Comparison of ENCODE assay signal across 17 cellular contexts in the genomic region with DNA sequence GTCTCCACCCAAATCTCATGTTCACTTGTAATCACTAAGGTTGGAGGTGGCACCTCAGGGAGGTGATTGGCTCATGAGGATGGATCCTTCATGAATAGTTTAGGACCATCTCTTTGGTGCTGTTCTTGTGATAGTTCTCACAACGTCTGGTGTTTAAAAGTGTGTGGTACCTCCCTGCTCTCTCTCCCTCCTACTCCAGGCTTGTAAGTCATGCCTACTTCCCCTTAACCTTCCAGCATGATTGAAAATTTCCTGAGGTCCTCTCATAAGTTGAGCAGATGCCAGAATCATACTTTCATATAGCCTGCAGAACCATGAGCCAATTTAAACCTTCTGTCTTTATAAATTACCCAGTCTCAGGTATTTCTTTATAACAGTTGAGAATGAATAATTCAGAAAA. TPM values are rescaled to one million over a fixed set of nuclear protein-coding genes. Genes with fewer than 3 reads are reported as not detected.
DNase-seq lines count a peak whose midpoint lies in the region; ATAC-seq, FAIRE-seq and TF ChIP-seq lines count a peak whose summit lies in the region.
"Had no signal": no experiment of that assay in that cellular context is flagged by ENCODE, and none has a peak within 500 bp of the region (broad histone marks: within the 10 kb centered on the region; RNA-seq: fewer than 3 reads in every experiment).

No MANE protein-coding gene starts in this region.

- no peaks in the 10 kb centered on the region for H3K27me3 Mint-ChIP-seq in activated T-cell treated with anti-CD3 and anti-CD28 coated beads, Interleukin-2, amount 50 U/mL, for 72 hours (ENCODE audit: low read depth)
- H3K27me3 Mint-ChIP-seq in stimulated activated naive B cell treated with anti-CD40 and anti-IgM and Interleukin-4, amounts not matched to agents 10 μg/mL and 1 μg/mL and 100 μg/mL, for 72 hours: no peaks in the 10 kb centered on the region
- peaks cover 17% of the 10 kb centered on the region for H3K27me3 Mint-ChIP-seq in HFFc6 (ENCODE audit: insufficient read depth)

- H3K9me3 ChIP-seq in OCI-LY3 (ENCODE audit: insufficient read depth, low read length): no peaks in the 10 kb centered on the region
- no peaks in the 10 kb centered on the region for H3K9me3 ChIP-seq in endothelial cell of umbilical vein (replicated peaks; ENCODE audit: control insufficient read depth, insufficient read depth, low read length)

- no peaks in the 10 kb centered on the region for H3K36me3 Mint-ChIP-seq in activated T-cell treated with anti-CD3 and anti-CD28 coated beads, Interleukin-2, amount 50 U/mL, for 72 hours (ENCODE audit: insufficient read depth in 2 of 2)
- peaks cover 0 to 5% of the 10 kb centered on the region in 2 donors for H3K36me3 Mint-ChIP-seq in stimulated activated naive B cell treated with anti-CD40 and anti-IgM and Interleukin-4, amounts not matched to agents 10 μg/mL and 1 μg/mL and 100 μg/mL, for 72 hours
- H3K36me3 Mint-ChIP-seq in HFFc6 (ENCODE audit: low read depth): no peaks in the 10 kb centered on the region
- H3K36me3 Mint-ChIP-seq: CD4-positive, alpha-beta memory T cell had no signal

- dilution Hi-C loops in endothelial cell of umbilical vein (cut with MboI; ENCODE audit: extremely low pct_ligation_motif_present, low sequenced_read_pairs): loop anchor here (10.0 kb wide), 1 partner anchor 164 kb away; no protein-coding TSS in a partner anchor

- H3K9ac ChIP-seq in OCI-LY3 (ENCODE audit: low read length): no peak overlapping the region
- no peak overlapping the region for H3K9ac ChIP-seq in endothelial cell of umbilical vein (replicated peaks; ENCODE audit: extremely low read depth, insufficient read depth, low read length)
- H3K9ac ChIP-seq: GM23248 had no signal

- no peaks in the 10 kb centered on the region for H3K9me3 Mint-ChIP-seq in activated T-cell treated with anti-CD3 and anti-CD28 coated beads, Interleukin-2, amount 50 U/mL, for 72 hours
- no peaks in the 10 kb centered on the region for H3K9me3 Mint-ChIP-seq in stimulated activated naive B cell treated with anti-CD40 and anti-IgM and Interleukin-4, amounts not matched to agents 10 μg/mL and 1 μg/mL and 100 μg/mL, for 72 hours
- no peaks in the 10 kb centered on the region for H3K9me3 Mint-ChIP-seq in HFFc6
- H3K9me3 Mint-ChIP-seq: CD4-positive, alpha-beta memory T cell had no signal

- H3K36me3 ChIP-seq in OCI-LY3 (replicated peaks; ENCODE audit: low read depth, low read length) (no peaks in the 10 kb centered on the region), endothelial cell of umbilical vein (ENCODE audit: control insufficient read depth in 2 of 2, extremely low read depth in 1 of 2, insufficient read depth in 2 of 2, low read length in 2 of 2) (no peaks in the 10 kb centered on the region)

- ATAC-seq in activated T-cell treated with anti-CD3 and anti-CD28 coated beads, Interleukin-2, amount 50 U/mL, for 72 hours (replicated peaks in 1 of 2): no peak
- peak in 1 of 2 donors; percentile 38 for ATAC-seq in stimulated activated naive B cell treated with anti-CD40 and anti-IgM and Interleukin-4, amounts not matched to agents 10 μg/mL and 1 μg/mL and 100 μg/mL, for 72 hours (replicated peaks)
- ATAC-seq: HCT116 had no signal

- H3K4me1 ChIP-seq in OCI-LY3 (ENCODE audit: low read length) (peaks cover 22% of the 10 kb centered on the region), endothelial cell of umbilical vein (ENCODE audit: control insufficient read depth, extremely low read depth, insufficient read depth, low read length) (no peaks in the 10 kb centered on the region)

- CTCF ChIA-PET in endothelial cell of umbilical vein (lab: Charles Lee): no interaction called here

- H3K4me3 ChIP-seq in OCI-LY3 (ENCODE audit: low read length) (peak overlapping the region; percentile 39; the same call in 1 of the 2 replicates), endothelial cell of umbilical vein (replicated peaks in 1 of 3; ENCODE audit: insufficient read depth in 1 of 3, low read depth in 1 of 3, low read length in 3 of 3) (no peak overlapping the region)
- H3K4me3 ChIP-seq: GM12878, GM23248 had no signal

- TF ChIP-seq POLR2A in endothelial cell of umbilical vein (IDR thresholded peaks at IDR 0.05; ENCODE audit: low read depth, low read length): no peak

- no peaks in the 10 kb centered on the region for H3K9me1 ChIP-seq in endothelial cell of umbilical vein (replicated peaks; ENCODE audit: control insufficient read depth, extremely low read depth, insufficient read depth, low read length)

- intact Hi-C loops in endothelial cell of umbilical vein (cut with micrococcal nuclease): no loop called here

- H3K4me2 ChIP-seq in OCI-LY3 (ENCODE audit: low read length) (peak overlapping the region; percentile 77), endothelial cell of umbilical vein (ENCODE audit: insufficient read depth, low read length) (no peak overlapping the region)

- H3K4me1 Mint-ChIP-seq in activated T-cell treated with anti-CD3 and anti-CD28 coated beads, Interleukin-2, amount 50 U/mL, for 72 hours (ENCODE audit: low read depth): peaks cover 11% of the 10 kb centered on the region
- H3K4me1 Mint-ChIP-seq in stimulated activated naive B cell treated with anti-CD40 and anti-IgM and Interleukin-4, amounts not matched to agents 10 μg/mL and 1 μg/mL and 100 μg/mL, for 72 hours: peaks cover 29 to 39% of the 10 kb centered on the region in 2 donors
- H3K4me1 Mint-ChIP-seq in HFFc6 (ENCODE audit: low read depth): no peaks in the 10 kb centered on the region

- H3K79me2 ChIP-seq in OCI-LY3 (ENCODE audit: low read length): no peaks in the 10 kb centered on the region
- no peaks in the 10 kb centered on the region for H3K79me2 ChIP-seq in endothelial cell of umbilical vein (ENCODE audit: control insufficient read depth, insufficient read depth, low read length)

- no TSS peak for BruUV-seq in endothelial cell of umbilical vein (replicated peaks; lab: Mats Ljungman, UMichigan)

- H3K27ac Mint-ChIP-seq in activated T-cell treated with anti-CD3 and anti-CD28 coated beads, Interleukin-2, amount 50 U/mL, for 72 hours: peak overlapping the region; percentile 2
- no peak overlapping the region for H3K27ac Mint-ChIP-seq in stimulated activated naive B cell treated with anti-CD40 and anti-IgM and Interleukin-4, amounts not matched to agents 10 μg/mL and 1 μg/mL and 100 μg/mL, for 72 hours
- H3K27ac Mint-ChIP-seq in HFFc6: no peak overlapping the region

- no peaks in the 10 kb centered on the region for H4K20me1 ChIP-seq in OCI-LY3 (ENCODE audit: insufficient read depth, low read length)
- no peaks in the 10 kb centered on the region for H4K20me1 ChIP-seq in endothelial cell of umbilical vein (replicated peaks; ENCODE audit: control insufficient read depth, extremely low read depth, insufficient read depth, low read length)

- H3K27me3 ChIP-seq in OCI-LY3 (ENCODE audit: low read depth, low read length): no peaks in the 10 kb centered on the region
- no peaks in the 10 kb centered on the region for H3K27me3 ChIP-seq in endothelial cell of umbilical vein (ENCODE audit: control insufficient read depth in 2 of 2, insufficient read depth in 2 of 2, low read length in 2 of 2)

- no peak for FAIRE-seq in endothelial cell of umbilical vein (lab: Jason Lieb, UNC)
- FAIRE-seq: GM12878, H54 had no signal

- POLR2A ChIA-PET in endothelial cell of umbilical vein (lab: Charles Lee): no interaction called here

- no peak overlapping the region for H3K4me3 Mint-ChIP-seq in activated T-cell treated with anti-CD3 and anti-CD28 coated beads, Interleukin-2, amount 50 U/mL, for 72 hours
- peak overlapping the region; percentile 8 to 20 for H3K4me3 Mint-ChIP-seq in stimulated activated naive B cell treated with anti-CD40 and anti-IgM and Interleukin-4, amounts not matched to agents 10 μg/mL and 1 μg/mL and 100 μg/mL, for 72 hours
- no peak overlapping the region for H3K4me3 Mint-ChIP-seq in HFFc6
- H3K4me3 Mint-ChIP-seq: CD4-positive, alpha-beta memory T cell had no signal

- no peak for DNase-seq in activated T-cell treated with anti-CD3 and anti-CD28 coated beads, Interleukin-2, amount 50 U/mL, for 72 hours
- DNase-seq in activated T-cell treated with anti-CD3 and anti-CD28 coated beads for 4 hours (no peak), endothelial cell of umbilical vein (ENCODE audit: low read depth, low spot score) (peak; percentile 22), HFFc6 (no peak), NCI-H82 (lab: John Stamatoyannopoulos, UW) (no peak)
- no peak for DNase-seq in stimulated activated naive B cell treated with anti-CD40 and anti-IgM and Interleukin-4, amounts not matched to agents 10 μg/mL and 1 μg/mL and 100 μg/mL, for 72 hours
- DNase-seq in effector CD4-positive, alpha-beta T cell: no peak
- DNase-seq: 8988T; AML-193; C1 segment of cervical spinal cord; CD4-positive, alpha-beta memory T cell; DMS79; GM23248 had no signal

- peak overlapping the region; percentile 58; the same call in 1 of the 2 replicates for H3K27ac ChIP-seq in OCI-LY3 (ENCODE audit: low read length)
- H3K27ac ChIP-seq in endothelial cell of umbilical vein (ENCODE audit: insufficient read depth, low read depth, low read length): no peak overlapping the region
- H3K27ac ChIP-seq: GM23248 had no signal

- TF ChIP-seq CTCF in OCI-LY3 (IDR thresholded peaks at IDR 0.05; ENCODE audit: low read depth, low read length) (no peak), endothelial cell of umbilical vein (IDR thresholded peaks at IDR 0.05; ENCODE audit: extremely low read depth in 1 of 2, insufficient read depth in 1 of 2, low read depth in 1 of 2, low read length in 2 of 2) (no peak), HFFc6 (IDR thresholded peaks at IDR 0.05) (no peak)

- H2AFZ ChIP-seq in OCI-LY3 (ENCODE audit: low read depth, low read length) (no peak overlapping the region), endothelial cell of umbilical vein (ENCODE audit: low read depth, low read length) (no peak overlapping the region)
- H2AFZ ChIP-seq: GM23248 had no signal

TF ChIP-seq in endothelial cell of umbilical vein, 7 proteins besides CTCF, POLR2A, EP300 and RAD21 (continues in another document):
- TF ChIP-seq FOS (IDR thresholded peaks at IDR 0.05; ENCODE audit: borderline replicate concordance, insufficient read depth, low read length) (no peak), EZH2 (IDR thresholded peaks at IDR 0.05; ENCODE audit: borderline replicate concordance, low read depth, low read length, severe bottlenecking) (no peak)

RNA-seq across cellular contexts. Expression of gene HLA-A, which starts 16.6 kb away (rescaled TPM):
- 1,000 to 10,000 TPM; 1,261 to 1,795 TPM for total RNA-seq in activated T-cell treated with anti-CD3 and anti-CD28 coated beads, Interleukin-2, amount 50 U/mL, for 72 hours
- total RNA-seq in endothelial cell of umbilical vein: 153 and 294 TPM in 2 replicates
- polyA plus RNA-seq in endothelial cell of umbilical vein: 822 and 905 TPM in 2 replicates
- 512 and 643 TPM in 2 replicates for polyA plus RNA-seq in endothelial cell of umbilical vein (2011; cell fraction: cytosol; rRNA removed)
- polyA plus RNA-seq in endothelial cell of umbilical vein (2011; cell fraction: nucleus; rRNA removed): 369 and 390 TPM in 2 replicates
- polyA plus RNA-seq in endothelial cell of umbilical vein (2012): 170 and 221 TPM in 2 replicates
- polyA minus RNA-seq in endothelial cell of umbilical vein: 325 and 350 TPM in 2 replicates
- 182 TPM for polyA minus RNA-seq in endothelial cell of umbilical vein (2011; cell fraction: cytosol; rRNA and poly(A)+ RNA removed)
- polyA minus RNA-seq in endothelial cell of umbilical vein (2011; cell fraction: nucleus; rRNA and poly(A)+ RNA removed): 53.4 and 89.2 TPM in 2 replicates
- 100 to 1,000 TPM; 116 to 159 (median 149) TPM for total RNA-seq in HFFc6 (2021; fragmentation: NEBNext Ultra II Directional; extraction: Animal tissue kit (Norgen Biotek cat#: 25700))

Comparison
In these comparisons a context has a peak if more than half of its experiments do, and no peak if none do; other contexts are left out.
1. H3K4me3 Mint-ChIP-seq: peak in stimulated activated naive B cell treated with anti-CD40 and anti-IgM and Interleukin-4, amounts not matched to agents 10 μg/mL and 1 μg/mL and 100 μg/mL, for 72 hours (2 of 2); none in activated T-cell treated with anti-CD3 and anti-CD28 coated beads, Interleukin-2, amount 50 U/mL, for 72 hours (0 of 2) and HFFc6 (single experiment).